In the genomic region with DNA sequence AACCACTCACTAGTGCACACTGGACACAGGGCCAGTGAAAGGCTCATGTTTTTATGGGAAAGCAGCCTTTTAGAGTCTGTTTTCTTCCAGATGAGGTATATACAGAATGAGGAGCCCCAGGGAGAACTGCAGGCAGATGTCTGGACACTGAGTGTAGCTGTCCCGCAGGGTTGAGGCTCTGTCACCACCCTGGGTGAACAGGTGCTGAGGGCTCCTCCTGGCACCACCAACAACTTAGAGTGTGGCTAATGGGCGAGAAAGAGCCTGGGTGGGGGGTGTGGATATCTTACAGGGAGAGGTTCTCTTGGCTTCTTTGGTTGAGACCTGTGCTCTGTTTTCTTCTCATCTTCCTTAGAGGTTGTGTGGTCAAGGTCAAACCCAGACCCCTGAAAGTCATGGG, we compare ENCODE assay signal across 1 cellular context.
A peak's percentile ranks its signal among the peaks of the same experiment; 100 is the strongest.
TF ChIP-seq lines count a peak whose summit lies in the region.

No MANE protein-coding gene starts in this region.

TF ChIP-seq in HepG2, 621 proteins besides CTCF, POLR2A, EP300 and RAD21:
- TF ChIP-seq ZNF512 (CRISPR knock-in tag; IDR thresholded peaks at IDR 0.05): no peak
- TF ChIP-seq ZFP91 (CRISPR knock-in tag; IDR thresholded peaks at IDR 0.05; ENCODE audit: borderline replicate concordance): 0 out of 2 replicates have a peak, but pooled peaks have one; percentile 3
- TF ChIP-seq REPIN1 (CRISPR knock-in tag; IDR thresholded peaks at IDR 0.05; ENCODE audit: borderline replicate concordance, low read depth): no peak
TF ChIP-seq in HepG2: peak in this region for 1.
